19 cellular contexts compared by ENCODE assay signal in genomic region chr18:59954746-59955145, GRCh38. TPM values are rescaled to one million over a fixed set of nuclear protein-coding genes. Genes with fewer than 3 reads are reported as not detected.
DNase-seq lines count a peak whose midpoint lies in the region; ATAC-seq, FAIRE-seq and TF ChIP-seq lines count a peak whose summit lies in the region.
"Had no signal": no experiment of that assay in that cellular context is flagged by ENCODE, and none has a peak within 500 bp of the region (broad histone marks: within the 10 kb centered on the region; RNA-seq: fewer than 3 reads in every experiment).

No MANE protein-coding gene starts in this region.

- peak; percentile 33 for FAIRE-seq in HTR-8/SVneo (lab: Jason Lieb, UNC)
- FAIRE-seq: frontal cortex, islet of Langerhans had no signal

- DNase-seq in HTR-8/SVneo (ENCODE audit: insufficient read length, low spot score), result peak; percentile 32
- peak; percentile 3 for DNase-seq in amniotic stem cell (lab: John Stamatoyannopoulos, UW)
- DNase-seq in kidney epithelial cell (ENCODE audit: low read depth), result peak; percentile 54
- DNase-seq in thyroid gland, result no peak
- no peak for DNase-seq in C1 segment of cervical spinal cord (lab: John Stamatoyannopoulos, UW)
- no peak for DNase-seq in endodermal cell
- DNase-seq: NCI-H1436; NCI-H748 treated with DMSO at 0.1 percent for 48 hours; SHP77; stimulated activated CD4-positive, alpha-beta T cell treated with anti-CD3 and anti-CD28 coated beads, Interleukin-4, amount 100 ng/mL, for 1 hour had no signal

- H3K36me3 Mint-ChIP-seq in endodermal cell (ENCODE audit: low read depth), result no peaks in the 10 kb centered on the region
- H3K36me3 Mint-ChIP-seq: activated naive CD4-positive, alpha-beta T cell treated with anti-CD3 and anti-CD28 coated beads, Interleukin-2, amount 50 U/mL, for 72 hours; WTC11 had no signal

- H3K27me3 ChIP-seq in BLaER1 (no peaks in the 10 kb centered on the region), kidney epithelial cell (ENCODE audit: control insufficient read depth, insufficient read depth, low read length) (no peaks in the 10 kb centered on the region), thyroid gland (no peaks in the 10 kb centered on the region), endodermal cell (ENCODE audit: control insufficient read depth, insufficient read depth, low read length, poor library complexity, severe bottlenecking) (no peaks in the 10 kb centered on the region)

- H3K4me2 ChIP-seq in BLaER1, result peak overlapping the region; percentile 37

- no peak overlapping the region for H3K27ac Mint-ChIP-seq in endodermal cell
- H3K27ac Mint-ChIP-seq: activated naive CD4-positive, alpha-beta T cell treated with anti-CD3 and anti-CD28 coated beads, Interleukin-2, amount 50 U/mL, for 72 hours; dendritic cell treated with granulocyte-macrophage colony-stimulating factor and Interleukin-4, amounts not matched to agents 40 ng/mL and 50 ng/mL, for 4 days; stimulated activated effector memory CD8-positive, alpha-beta T cell treated with anti-CD3 and anti-CD28 coated beads, Interleukin-12 subunit alpha, Interleukin-12 subunit beta, amount 100 ng/mL, for 72 hours; WTC11 had no signal

- H3K9me3 ChIP-seq in BLaER1 (no peaks in the 10 kb centered on the region), thyroid gland (no peaks in the 10 kb centered on the region), endodermal cell (ENCODE audit: control insufficient read depth, low read length) (no peaks in the 10 kb centered on the region)
- H3K9me3 ChIP-seq: prostate gland had no signal

- H3K4me3 ChIP-seq in BLaER1, result no peak overlapping the region
- no peak overlapping the region for H3K4me3 ChIP-seq in kidney epithelial cell (ENCODE audit: low read depth, low read length)
- no peak overlapping the region for H3K4me3 ChIP-seq in thyroid gland (replicated peaks in 1 of 3)
- H3K4me3 ChIP-seq in endodermal cell (ENCODE audit: low read length), result no peak overlapping the region
- H3K4me3 ChIP-seq: prostate gland had no signal

- H3K9ac ChIP-seq in BLaER1 (no peak overlapping the region), endodermal cell (ENCODE audit: extremely low read depth, low read length, poor library complexity, severe bottlenecking) (no peak overlapping the region)

- H4K20me1 ChIP-seq in BLaER1, result no peaks in the 10 kb centered on the region

- ATAC-seq in GM18511 (IDR thresholded peaks at IDR 0.05; ENCODE audit: unreplicated experiment), result no peak
- ATAC-seq: activated naive CD4-positive, alpha-beta T cell treated with anti-CD3 and anti-CD28 coated beads, Interleukin-2, amount 50 U/mL, for 72 hours; stimulated activated effector memory CD8-positive, alpha-beta T cell treated with anti-CD3 and anti-CD28 coated beads, Interleukin-12 subunit alpha, Interleukin-12 subunit beta, amount 100 ng/mL, for 72 hours; WTC11 had no signal

- no peaks in the 10 kb centered on the region for H3K9me3 Mint-ChIP-seq in endodermal cell
- H3K9me3 Mint-ChIP-seq: activated naive CD4-positive, alpha-beta T cell treated with anti-CD3 and anti-CD28 coated beads, Interleukin-2, amount 50 U/mL, for 72 hours; dendritic cell treated with granulocyte-macrophage colony-stimulating factor and Interleukin-4, amounts not matched to agents 40 ng/mL and 50 ng/mL, for 4 days; stimulated activated effector memory CD8-positive, alpha-beta T cell treated with anti-CD3 and anti-CD28 coated beads, Interleukin-12 subunit alpha, Interleukin-12 subunit beta, amount 100 ng/mL, for 72 hours; WTC11 had no signal

- TF ChIP-seq CTCF in kidney epithelial cell (IDR thresholded peaks at IDR 0.05; ENCODE audit: insufficient read depth, low read length, poor library complexity, severe bottlenecking) (no peak), thyroid gland (IDR thresholded peaks at IDR 0.05) (no peak), endodermal cell (conservative IDR thresholded peaks at IDR 0.05) (no peak)

- H3K27ac ChIP-seq in BLaER1 (no peak overlapping the region), thyroid gland (no peak overlapping the region), endodermal cell (ENCODE audit: low read depth, low read length) (no peak overlapping the region)
- H3K27ac ChIP-seq: prostate gland had no signal

- H3K27me3 Mint-ChIP-seq in endodermal cell (ENCODE audit: insufficient read depth), result no peaks in the 10 kb centered on the region
- H3K27me3 Mint-ChIP-seq: dendritic cell treated with granulocyte-macrophage colony-stimulating factor and Interleukin-4, amounts not matched to agents 40 ng/mL and 50 ng/mL, for 4 days had no signal

- intact Hi-C loops in thyroid gland (cut with DNase I), result no loop called here

- WGBS in thyroid gland, 2 donors, result 72 to 85% methylated on average over 2 of the region's 2 CpGs
- 92 to 100% methylated on average over 2 of the region's 2 CpGs for WGBS in endodermal cell (ENCODE audit: insufficient coverage in 1 of 2, insufficient read length in 1 of 2), 2 experiments

- H3K4me3 Mint-ChIP-seq in endodermal cell, result no peak overlapping the region
- H3K4me3 Mint-ChIP-seq: dendritic cell treated with granulocyte-macrophage colony-stimulating factor and Interleukin-4, amounts not matched to agents 40 ng/mL and 50 ng/mL, for 4 days; stimulated activated effector memory CD8-positive, alpha-beta T cell treated with anti-CD3 and anti-CD28 coated beads, Interleukin-12 subunit alpha, Interleukin-12 subunit beta, amount 100 ng/mL, for 72 hours; WTC11 had no signal

- H3K4me1 ChIP-seq in BLaER1 (peaks cover 48% of the 10 kb centered on the region), thyroid gland (no peaks in the 10 kb centered on the region), endodermal cell (ENCODE audit: control insufficient read depth, insufficient read depth, low read length) (no peaks in the 10 kb centered on the region)
- H3K4me1 ChIP-seq: prostate gland had no signal

- no peaks in the 10 kb centered on the region for H3K4me1 Mint-ChIP-seq in endodermal cell
- H3K4me1 Mint-ChIP-seq: WTC11 had no signal

- no peak for TF ChIP-seq POLR2A in thyroid gland (IDR thresholded peaks at IDR 0.05)

- no peaks in the 10 kb centered on the region for H3K36me3 ChIP-seq in BLaER1
- no peaks in the 10 kb centered on the region for H3K36me3 ChIP-seq in kidney epithelial cell (ENCODE audit: control insufficient read depth, insufficient read depth, low read length)
- no peaks in the 10 kb centered on the region for H3K36me3 ChIP-seq in thyroid gland
- no peaks in the 10 kb centered on the region for H3K36me3 ChIP-seq in endodermal cell (ENCODE audit: control insufficient read depth, insufficient read depth, low read length)
- H3K36me3 ChIP-seq: prostate gland had no signal

RNA-seq across cellular contexts. Expression of gene PMAIP1, which starts 55.0 kb away (rescaled TPM):
- total RNA-seq in kidney epithelial cell (65.2 and 73.9 TPM in 2 replicates), thyroid gland (1 to 10 TPM; 1.1 to 2.3 (median 1.6) TPM), endodermal cell (100 to 1,000 TPM in 1 of 2 donors, 10 to 100 TPM in 1; 56.6 to 106 TPM)
- 17.2 TPM for polyA plus RNA-seq in endodermal cell (2013, experiment 1 of 2)
- 10.3 TPM for polyA plus RNA-seq in endodermal cell (2013, experiment 2 of 2)

Comparison
In these comparisons a context has a peak if more than half of its experiments do, and no peak if none do; other contexts are left out.
1. DNase-seq: peak in HTR-8/SVneo (single experiment), amniotic stem cell (single experiment) and kidney epithelial cell (single experiment); none in thyroid gland (0 of 2), C1 segment of cervical spinal cord (0 of 14) and endodermal cell (single experiment).
2. RNA of gene PMAIP1, which starts 55.0 kb away (total RNA-seq): 56.6 to 106 TPM in endodermal cell and 65.2 to 73.9 TPM in kidney epithelial cell; 1.1 to 2.3 TPM in thyroid gland; every median in the first group is over 10 times any median in the second.